In the genomic region with DNA sequence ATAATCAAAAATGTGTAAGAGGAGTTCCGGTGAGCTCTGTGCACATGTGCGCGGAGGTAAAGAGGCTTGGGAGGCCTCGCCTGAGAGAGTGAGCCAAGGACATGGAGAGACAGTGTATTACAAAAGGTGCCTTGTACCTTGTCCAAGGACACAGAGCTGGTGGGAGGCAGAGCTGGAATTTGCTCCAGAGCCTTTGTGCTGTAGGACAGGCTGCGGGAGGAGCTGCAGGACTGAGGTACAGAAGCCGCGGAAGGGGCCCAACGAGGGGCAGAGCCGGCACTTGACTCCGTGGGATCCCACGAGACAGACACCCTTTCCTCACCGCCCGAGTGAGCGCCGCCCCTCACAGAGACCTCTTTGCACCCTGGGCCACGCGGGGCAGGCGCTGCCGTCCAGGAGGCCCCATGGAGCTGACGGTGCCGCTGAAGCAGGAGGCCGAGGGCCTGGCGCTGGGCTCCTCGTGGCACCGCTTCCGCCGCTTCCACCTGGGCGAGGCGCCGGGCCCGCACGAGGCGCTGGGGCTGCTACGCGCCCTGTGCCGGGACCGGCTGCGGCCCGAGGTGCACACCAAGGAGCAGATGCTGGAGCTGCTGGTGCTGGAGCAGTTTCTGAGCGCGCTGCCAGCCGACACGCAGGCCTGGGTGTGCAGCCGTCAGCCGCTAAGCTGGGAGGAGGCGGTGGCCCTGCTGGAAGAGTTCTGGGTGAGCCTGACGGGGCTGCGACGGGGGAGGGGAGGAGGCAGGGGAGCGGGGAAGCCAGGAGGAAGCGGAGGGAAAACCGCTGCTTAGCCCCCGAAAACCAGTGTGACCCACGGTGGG, we compare ENCODE assay signal across 1 cellular context.
A peak's percentile ranks its signal among the peaks of the same experiment; 100 is the strongest.
TF ChIP-seq lines count a peak whose summit lies in the region.

No MANE protein-coding gene starts in this region.

TF ChIP-seq in HepG2, 621 proteins besides CTCF, POLR2A, EP300 and RAD21 (continued from another document and continues in another):
- TF ChIP-seq, protein P1, sequence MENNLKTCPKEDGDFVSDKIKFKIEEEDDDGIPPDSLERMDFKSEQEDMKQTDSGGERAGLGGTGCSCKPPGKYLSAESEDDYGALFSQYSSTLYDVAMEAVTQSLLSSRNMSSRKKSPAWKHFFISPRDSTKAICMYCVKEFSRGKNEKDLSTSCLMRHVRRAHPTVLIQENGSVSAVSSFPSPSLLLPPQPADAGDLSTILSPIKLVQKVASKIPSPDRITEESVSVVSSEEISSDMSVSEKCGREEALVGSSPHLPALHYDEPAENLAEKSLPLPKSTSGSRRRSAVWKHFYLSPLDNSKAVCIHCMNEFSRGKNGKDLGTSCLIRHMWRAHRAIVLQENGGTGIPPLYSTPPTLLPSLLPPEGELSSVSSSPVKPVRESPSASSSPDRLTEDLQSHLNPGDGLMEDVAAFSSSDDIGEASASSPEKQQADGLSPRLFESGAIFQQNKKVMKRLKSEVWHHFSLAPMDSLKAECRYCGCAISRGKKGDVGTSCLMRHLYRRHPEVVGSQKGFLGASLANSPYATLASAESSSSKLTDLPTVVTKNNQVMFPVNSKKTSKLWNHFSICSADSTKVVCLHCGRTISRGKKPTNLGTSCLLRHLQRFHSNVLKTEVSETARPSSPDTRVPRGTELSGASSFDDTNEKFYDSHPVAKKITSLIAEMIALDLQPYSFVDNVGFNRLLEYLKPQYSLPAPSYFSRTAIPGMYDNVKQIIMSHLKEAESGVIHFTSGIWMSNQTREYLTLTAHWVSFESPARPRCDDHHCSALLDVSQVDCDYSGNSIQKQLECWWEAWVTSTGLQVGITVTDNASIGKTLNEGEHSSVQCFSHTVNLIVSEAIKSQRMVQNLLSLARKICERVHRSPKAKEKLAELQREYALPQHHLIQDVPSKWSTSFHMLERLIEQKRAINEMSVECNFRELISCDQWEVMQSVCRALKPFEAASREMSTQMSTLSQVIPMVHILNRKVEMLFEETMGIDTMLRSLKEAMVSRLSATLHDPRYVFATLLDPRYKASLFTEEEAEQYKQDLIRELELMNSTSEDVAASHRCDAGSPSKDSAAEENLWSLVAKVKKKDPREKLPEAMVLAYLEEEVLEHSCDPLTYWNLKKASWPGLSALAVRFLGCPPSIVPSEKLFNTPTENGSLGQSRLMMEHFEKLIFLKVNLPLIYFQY (CRISPR knock-in tag; IDR thresholded peaks at IDR 0.05; ENCODE audit: borderline replicate concordance), result no peak
- TF ChIP-seq HMGXB4 (CRISPR knock-in tag; IDR thresholded peaks at IDR 0.05; ENCODE audit: borderline replicate concordance in 1 of 2, low read depth in 1 of 2), result peak; percentile 61 to 70; a peak in 2 of 4 replicates
- TF ChIP-seq PITX1 (CRISPR knock-in tag; IDR thresholded peaks at IDR 0.05), result peak; percentile 68; the same call in 1 of the 2 replicates
- 0 out of 2 replicates have a peak, but pooled peaks have one; percentile 53 for TF ChIP-seq GLMP (CRISPR knock-in tag; IDR thresholded peaks at IDR 0.05; ENCODE audit: borderline replicate concordance)
- no peak for TF ChIP-seq ZNF775 (CRISPR knock-in tag; IDR thresholded peaks at IDR 0.05; ENCODE audit: borderline replicate concordance)
- no peak; the same call in 1 of the 2 replicates for TF ChIP-seq PAX8 (CRISPR knock-in tag; IDR thresholded peaks at IDR 0.05; ENCODE audit: borderline replicate concordance)
- TF ChIP-seq ZNF629 (CRISPR knock-in tag; conservative IDR thresholded peaks at IDR 0.05), result no peak; the same call in none of the 2 replicates
- TF ChIP-seq RXRA (CRISPR knock-in tag; IDR thresholded peaks at IDR 0.05), result peak; percentile 77; the same call in 1 of the 2 replicates
- TF ChIP-seq ZNF160 (CRISPR knock-in tag; IDR thresholded peaks at IDR 0.05), result peak; percentile 41; the same call in 1 of the 2 replicates
- TF ChIP-seq ZNF598 (CRISPR knock-in tag; IDR thresholded peaks at IDR 0.05; ENCODE audit: borderline replicate concordance), result peak; percentile 73; the same call in 1 of the 2 replicates
- no peak for TF ChIP-seq CREB1 (IDR thresholded peaks at IDR 0.05)
- no peak for TF ChIP-seq CREB1 (CRISPR knock-in tag; IDR thresholded peaks at IDR 0.05)
- TF ChIP-seq, protein P2, sequence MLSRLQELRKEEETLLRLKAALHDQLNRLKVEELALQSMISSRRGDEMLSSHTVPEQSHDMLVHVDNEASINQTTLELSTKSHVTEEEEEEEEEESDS (CRISPR knock-in tag; IDR thresholded peaks at IDR 0.05; ENCODE audit: borderline replicate concordance), result no peak
- TF ChIP-seq ZNF180 (CRISPR knock-in tag; IDR thresholded peaks at IDR 0.05; ENCODE audit: borderline replicate concordance, low read depth), result no peak
- TF ChIP-seq ZNF12 (CRISPR knock-in tag; IDR thresholded peaks at IDR 0.05), result no peak
- TF ChIP-seq SIX1 (CRISPR knock-in tag; IDR thresholded peaks at IDR 0.05; ENCODE audit: borderline replicate concordance), result no peak
- peak; percentile 85; the same call in 1 of the 2 replicates for TF ChIP-seq FOXC1 (CRISPR knock-in tag; IDR thresholded peaks at IDR 0.05; ENCODE audit: borderline replicate concordance)
- TF ChIP-seq ATF1 (CRISPR knock-in tag; IDR thresholded peaks at IDR 0.05), result no peak
- peak; percentile 92 for TF ChIP-seq PRMT3 (CRISPR knock-in tag; IDR thresholded peaks at IDR 0.05; ENCODE audit: borderline replicate concordance, low read depth)
- TF ChIP-seq, protein P3, sequence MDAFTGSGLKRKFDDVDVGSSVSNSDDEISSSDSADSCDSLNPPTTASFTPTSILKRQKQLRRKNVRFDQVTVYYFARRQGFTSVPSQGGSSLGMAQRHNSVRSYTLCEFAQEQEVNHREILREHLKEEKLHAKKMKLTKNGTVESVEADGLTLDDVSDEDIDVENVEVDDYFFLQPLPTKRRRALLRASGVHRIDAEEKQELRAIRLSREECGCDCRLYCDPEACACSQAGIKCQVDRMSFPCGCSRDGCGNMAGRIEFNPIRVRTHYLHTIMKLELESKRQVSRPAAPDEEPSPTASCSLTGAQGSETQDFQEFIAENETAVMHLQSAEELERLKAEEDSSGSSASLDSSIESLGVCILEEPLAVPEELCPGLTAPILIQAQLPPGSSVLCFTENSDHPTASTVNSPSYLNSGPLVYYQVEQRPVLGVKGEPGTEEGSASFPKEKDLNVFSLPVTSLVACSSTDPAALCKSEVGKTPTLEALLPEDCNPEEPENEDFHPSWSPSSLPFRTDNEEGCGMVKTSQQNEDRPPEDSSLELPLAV (CRISPR knock-in tag; conservative IDR thresholded peaks at IDR 0.05; ENCODE audit: low read depth), result no peak
- no peak; the same call in 1 of the 2 replicates for TF ChIP-seq THYN1 (CRISPR knock-in tag; IDR thresholded peaks at IDR 0.05; ENCODE audit: borderline replicate concordance, low read depth)
- peak; percentile 78 for TF ChIP-seq GABPB1 (CRISPR knock-in tag; IDR thresholded peaks at IDR 0.05)
- TF ChIP-seq ZNF773 (CRISPR knock-in tag; IDR thresholded peaks at IDR 0.05; ENCODE audit: borderline replicate concordance), result no peak
- TF ChIP-seq, protein P4, sequence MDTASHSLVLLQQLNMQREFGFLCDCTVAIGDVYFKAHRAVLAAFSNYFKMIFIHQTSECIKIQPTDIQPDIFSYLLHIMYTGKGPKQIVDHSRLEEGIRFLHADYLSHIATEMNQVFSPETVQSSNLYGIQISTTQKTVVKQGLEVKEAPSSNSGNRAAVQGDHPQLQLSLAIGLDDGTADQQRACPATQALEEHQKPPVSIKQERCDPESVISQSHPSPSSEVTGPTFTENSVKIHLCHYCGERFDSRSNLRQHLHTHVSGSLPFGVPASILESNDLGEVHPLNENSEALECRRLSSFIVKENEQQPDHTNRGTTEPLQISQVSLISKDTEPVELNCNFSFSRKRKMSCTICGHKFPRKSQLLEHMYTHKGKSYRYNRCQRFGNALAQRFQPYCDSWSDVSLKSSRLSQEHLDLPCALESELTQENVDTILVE (CRISPR knock-in tag; IDR thresholded peaks at IDR 0.05), result peak; percentile 42; the same call in 1 of the 2 replicates
- no peak for TF ChIP-seq NCOA5 (CRISPR knock-in tag; IDR thresholded peaks at IDR 0.05)
- peak; percentile 75 for TF ChIP-seq TAF1 (CRISPR knock-in tag; IDR thresholded peaks at IDR 0.05)
- TF ChIP-seq TBX2 (CRISPR knock-in tag; IDR thresholded peaks at IDR 0.05; ENCODE audit: borderline replicate concordance), result peak; percentile 91
- no peak for TF ChIP-seq ZNF24 (IDR thresholded peaks at IDR 0.05)
- TF ChIP-seq KDM5A (IDR thresholded peaks at IDR 0.05; ENCODE audit: borderline replicate concordance, low read length), result no peak
- TF ChIP-seq HNRNPH1 (optimal IDR thresholded peaks at IDR 0.05; ENCODE audit: low read depth, low read length), result no peak
- TF ChIP-seq ZMYM2 (CRISPR knock-in tag; IDR thresholded peaks at IDR 0.05), result no peak
- peak; percentile 81; the same call in 1 of the 2 replicates for TF ChIP-seq ZBTB7B (CRISPR knock-in tag; IDR thresholded peaks at IDR 0.05)
- TF ChIP-seq KLF13 (CRISPR knock-in tag; IDR thresholded peaks at IDR 0.05), result peak; percentile 21; the same call in 1 of the 2 replicates
- TF ChIP-seq MAZ (IDR thresholded peaks at IDR 0.05; ENCODE audit: borderline replicate concordance, low read depth, low read length), result peak; percentile 42; the same call in 1 of the 2 replicates
- peak; percentile 90 for TF ChIP-seq MAZ (CRISPR knock-in tag; IDR thresholded peaks at IDR 0.05; ENCODE audit: low read depth)
- TF ChIP-seq, protein P5, sequence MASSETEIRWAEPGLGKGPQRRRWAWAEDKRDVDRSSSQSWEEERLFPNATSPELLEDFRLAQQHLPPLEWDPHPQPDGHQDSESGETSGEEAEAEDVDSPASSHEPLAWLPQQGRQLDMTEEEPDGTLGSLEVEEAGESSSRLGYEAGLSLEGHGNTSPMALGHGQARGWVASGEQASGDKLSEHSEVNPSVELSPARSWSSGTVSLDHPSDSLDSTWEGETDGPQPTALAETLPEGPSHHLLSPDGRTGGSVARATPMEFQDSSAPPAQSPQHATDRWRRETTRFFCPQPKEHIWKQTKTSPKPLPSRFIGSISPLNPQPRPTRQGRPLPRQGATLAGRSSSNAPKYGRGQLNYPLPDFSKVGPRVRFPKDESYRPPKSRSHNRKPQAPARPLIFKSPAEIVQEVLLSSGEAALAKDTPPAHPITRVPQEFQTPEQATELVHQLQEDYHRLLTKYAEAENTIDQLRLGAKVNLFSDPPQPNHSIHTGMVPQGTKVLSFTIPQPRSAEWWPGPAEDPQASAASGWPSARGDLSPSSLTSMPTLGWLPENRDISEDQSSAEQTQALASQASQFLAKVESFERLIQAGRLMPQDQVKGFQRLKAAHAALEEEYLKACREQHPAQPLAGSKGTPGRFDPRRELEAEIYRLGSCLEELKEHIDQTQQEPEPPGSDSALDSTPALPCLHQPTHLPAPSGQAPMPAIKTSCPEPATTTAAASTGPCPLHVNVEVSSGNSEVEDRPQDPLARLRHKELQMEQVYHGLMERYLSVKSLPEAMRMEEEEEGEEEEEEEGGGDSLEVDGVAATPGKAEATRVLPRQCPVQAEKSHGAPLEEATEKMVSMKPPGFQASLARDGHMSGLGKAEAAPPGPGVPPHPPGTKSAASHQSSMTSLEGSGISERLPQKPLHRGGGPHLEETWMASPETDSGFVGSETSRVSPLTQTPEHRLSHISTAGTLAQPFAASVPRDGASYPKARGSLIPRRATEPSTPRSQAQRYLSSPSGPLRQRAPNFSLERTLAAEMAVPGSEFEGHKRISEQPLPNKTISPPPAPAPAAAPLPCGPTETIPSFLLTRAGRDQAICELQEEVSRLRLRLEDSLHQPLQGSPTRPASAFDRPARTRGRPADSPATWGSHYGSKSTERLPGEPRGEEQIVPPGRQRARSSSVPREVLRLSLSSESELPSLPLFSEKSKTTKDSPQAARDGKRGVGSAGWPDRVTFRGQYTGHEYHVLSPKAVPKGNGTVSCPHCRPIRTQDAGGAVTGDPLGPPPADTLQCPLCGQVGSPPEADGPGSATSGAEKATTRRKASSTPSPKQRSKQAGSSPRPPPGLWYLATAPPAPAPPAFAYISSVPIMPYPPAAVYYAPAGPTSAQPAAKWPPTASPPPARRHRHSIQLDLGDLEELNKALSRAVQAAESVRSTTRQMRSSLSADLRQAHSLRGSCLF (CRISPR knock-in tag; IDR thresholded peaks at IDR 0.05; ENCODE audit: borderline replicate concordance), result no peak
- TF ChIP-seq HDAC2 (CRISPR knock-in tag; IDR thresholded peaks at IDR 0.05), result peak; percentile 81
- no peak; the same call in 1 of the 2 replicates for TF ChIP-seq ZMAT5 (CRISPR knock-in tag; IDR thresholded peaks at IDR 0.05; ENCODE audit: borderline replicate concordance, low read depth)
- TF ChIP-seq ZNF557 (CRISPR knock-in tag; IDR thresholded peaks at IDR 0.05), result no peak
- TF ChIP-seq ZNF614 (CRISPR knock-in tag; IDR thresholded peaks at IDR 0.05; ENCODE audit: borderline replicate concordance), result peak; percentile 38; the same call in 1 of the 2 replicates
- 0 out of 2 replicates have a peak, but pooled peaks have one; percentile 26 for TF ChIP-seq SSRP1 (CRISPR knock-in tag; IDR thresholded peaks at IDR 0.05)
- TF ChIP-seq AHR (CRISPR knock-in tag; IDR thresholded peaks at IDR 0.05), result peak; percentile 43; the same call in 1 of the 2 replicates
- no peak for TF ChIP-seq MED13 (CRISPR knock-in tag; IDR thresholded peaks at IDR 0.05)
- no peak for TF ChIP-seq ZNF75D (CRISPR knock-in tag; IDR thresholded peaks at IDR 0.05; ENCODE audit: borderline replicate concordance)
- no peak for TF ChIP-seq ETV6 (CRISPR knock-in tag; conservative IDR thresholded peaks at IDR 0.05)
- TF ChIP-seq SRSF4 (IDR thresholded peaks at IDR 0.05; ENCODE audit: low read depth, low read length, poor library complexity, severe bottlenecking), result no peak
- 0 out of 2 replicates have a peak, but pooled peaks have one; percentile 90 for TF ChIP-seq ZNF761 (CRISPR knock-in tag; conservative IDR thresholded peaks at IDR 0.05)
